ENCODE assay signal across 8 cellular contexts in genomic region chr14:105091335-105092123, GRCh38. TPM values are rescaled to one million over a fixed set of nuclear protein-coding genes. Genes with fewer than 3 reads are reported as not detected.
DNase-seq lines count a peak whose midpoint lies in the region; ATAC-seq and TF ChIP-seq lines count a peak whose summit lies in the region.

No MANE protein-coding gene starts in this region.

- no peaks in the 10 kb centered on the region for H3K9me3 ChIP-seq in body of pancreas

- no peak overlapping the region for H3K4me3 Mint-ChIP-seq in activated CD8-positive, alpha-beta memory T cell treated with anti-CD3 and anti-CD28 coated beads, Interleukin-2, amount 10 ng/mL, durations not matched to agents 7 days and 5 days
- H3K4me3 Mint-ChIP-seq in type B pancreatic cell: peak overlapping the region; percentile 87

- H3K4me1 Mint-ChIP-seq in activated CD8-positive, alpha-beta memory T cell treated with anti-CD3 and anti-CD28 coated beads, Interleukin-2, amount 10 ng/mL, durations not matched to agents 7 days and 5 days: peaks cover 26% of the 10 kb centered on the region
- H3K4me1 Mint-ChIP-seq in type B pancreatic cell (ENCODE audit: unreplicated experiment): peaks cover 11% of the 10 kb centered on the region

- H3K9me3 Mint-ChIP-seq in activated CD8-positive, alpha-beta memory T cell treated with anti-CD3 and anti-CD28 coated beads, Interleukin-2, amount 10 ng/mL, durations not matched to agents 7 days and 5 days (ENCODE audit: low read depth): no peaks in the 10 kb centered on the region
- H3K9me3 Mint-ChIP-seq in type B pancreatic cell: no peaks in the 10 kb centered on the region

- 0 to 18% methylated on average over 5 to 22 of the region's 22 CpGs for WGBS in body of pancreas, 2 donors
- 18 to 25% methylated on average over 15 to 19 of the region's 22 CpGs for WGBS in lower leg skin, 2 donors

- intact Hi-C loops in body of pancreas (cut with DNase I): loop anchor here (10.0 kb wide), 1 partner anchor 203 kb away; no protein-coding TSS in a partner anchor
- intact Hi-C loops in lower leg skin (cut with DNase I; ENCODE audit: low total_unique reads): loop anchor here (10.0 kb wide), 2 partner anchors 73 to 263 kb away; partner anchors contain the start of gene JAG2

- H3K27ac ChIP-seq in body of pancreas: peak overlapping the region; percentile 76 to 93 (median 90)

- no peaks in the 10 kb centered on the region for H3K36me3 Mint-ChIP-seq in activated CD8-positive, alpha-beta memory T cell treated with anti-CD3 and anti-CD28 coated beads, Interleukin-2, amount 10 ng/mL, durations not matched to agents 7 days and 5 days
- H3K36me3 Mint-ChIP-seq in type B pancreatic cell: peaks cover 4% of the 10 kb centered on the region

- TF ChIP-seq CTCF in body of pancreas (IDR thresholded peaks at IDR 0.05) (no peak), lower leg skin (IDR thresholded peaks at IDR 0.05) (no peak), type B pancreatic cell (conservative IDR thresholded peaks at IDR 0.05) (no peak)

- ATAC-seq in activated CD8-positive, alpha-beta memory T cell treated with anti-CD3 and anti-CD28 coated beads, Interleukin-2, amount 10 ng/mL, durations not matched to agents 7 days and 5 days: no peak
- ATAC-seq in body of pancreas (peak; percentile 72), GM21390 (IDR thresholded peaks at IDR 0.05; ENCODE audit: unreplicated experiment) (no peak), HG03571 (IDR thresholded peaks at IDR 0.05; ENCODE audit: unreplicated experiment) (no peak), HG03354 (IDR thresholded peaks at IDR 0.05; ENCODE audit: poor library complexity, severe bottlenecking, unreplicated experiment) (no peak)

- H3K4me1 ChIP-seq in body of pancreas: peaks cover 74% of the 10 kb centered on the region

- peaks cover 17% of the 10 kb centered on the region for H3K27me3 Mint-ChIP-seq in activated CD8-positive, alpha-beta memory T cell treated with anti-CD3 and anti-CD28 coated beads, Interleukin-2, amount 10 ng/mL, durations not matched to agents 7 days and 5 days
- peaks cover 3% of the 10 kb centered on the region for H3K27me3 Mint-ChIP-seq in type B pancreatic cell

- no peak for DNase-seq in activated CD8-positive, alpha-beta memory T cell treated with anti-CD3 and anti-CD28 coated beads, Interleukin-2, amount 10 ng/mL, durations not matched to agents 7 days and 5 days
- no peak for DNase-seq in activated CD8-positive, alpha-beta memory T cell treated with anti-CD3 and anti-CD28 coated beads, Interleukin-2, amount 50 U/mL, for 4 hours
- DNase-seq in body of pancreas: peak; percentile 88 to 95 (median 92)
- peak; percentile 78 to 95 for DNase-seq in lower leg skin (ENCODE audit: low spot score in 2 of 2)
- DNase-seq in type B pancreatic cell (ENCODE audit: extremely low spot score, unreplicated experiment): no peak

- H3K27me3 ChIP-seq in body of pancreas: no peaks in the 10 kb centered on the region

- no peaks in the 10 kb centered on the region for H3K36me3 ChIP-seq in body of pancreas (replicated peaks in 1 of 2; ENCODE audit: insufficient read depth in 1 of 2, low read depth in 2 of 2)

- TF ChIP-seq POLR2A in body of pancreas (IDR thresholded peaks at IDR 0.05) (peak; percentile 82 to 92 (median 88)), lower leg skin (IDR thresholded peaks at IDR 0.05) (no peak)

- H3K4me3 ChIP-seq in body of pancreas (no peak overlapping the region), lower leg skin (ENCODE audit: low read depth, poor library complexity, severe bottlenecking) (no peak overlapping the region)

- CTCF ChIA-PET in activated CD8-positive, alpha-beta memory T cell treated with anti-CD3 and anti-CD28 coated beads, Interleukin-2, amount 10 ng/mL, durations not matched to agents 7 days and 5 days (lab: Charles Lee): interaction anchor here (0.5 to 9.5 kb wide), 18 partner anchors 10 to 1730 kb away, joined by 3 to 192 read pairs (median 9); partner anchors contain the start of genes CDCA4, CLBA1 and GPR132

- peak overlapping the region; percentile 28 for H3K27ac Mint-ChIP-seq in activated CD8-positive, alpha-beta memory T cell treated with anti-CD3 and anti-CD28 coated beads, Interleukin-2, amount 10 ng/mL, durations not matched to agents 7 days and 5 days
- peak overlapping the region; percentile 86 for H3K27ac Mint-ChIP-seq in type B pancreatic cell

RNA-seq across cellular contexts. Expression of gene GPR132, which starts 26.3 kb away (rescaled TPM):
- total RNA-seq in activated CD8-positive, alpha-beta memory T cell treated with anti-CD3 and anti-CD28 coated beads, Interleukin-2, amount 10 ng/mL, durations not matched to agents 7 days and 5 days: 10 to 100 TPM; 47.4 to 49.4 TPM
- total RNA-seq in body of pancreas (1 to 10 TPM in 1 of 2 donors, not detected in 1; 1.0 TPM), lower leg skin (1 to 10 TPM in 3 of 4 donors, under 1 TPM in 1; 0.84 to 1.3 (median 1.1) TPM), type B pancreatic cell (ENCODE audit: low replicate concordance) (0.24 and 0.33 TPM in 2 replicates)

Comparison
In these comparisons a context has a peak if more than half of its experiments do, and no peak if none do; other contexts are left out.
1. DNase-seq: peak in body of pancreas (4 of 4) and lower leg skin (2 of 2); none in activated CD8-positive, alpha-beta memory T cell treated with anti-CD3 and anti-CD28 coated beads, Interleukin-2, amount 10 ng/mL, durations not matched to agents 7 days and 5 days (single experiment), activated CD8-positive, alpha-beta memory T cell treated with anti-CD3 and anti-CD28 coated beads, Interleukin-2, amount 50 U/mL, for 4 hours (single experiment) and type B pancreatic cell (single experiment).
2. POLR2A ChIP-seq: peak in body of pancreas (3 of 3); none in lower leg skin (0 of 2).
3. RNA of gene GPR132, which starts 26.3 kb away (total RNA-seq): 47.4 to 49.4 TPM in activated CD8-positive, alpha-beta memory T cell treated with anti-CD3 and anti-CD28 coated beads, Interleukin-2, amount 10 ng/mL, durations not matched to agents 7 days and 5 days; 0.84 to 1.3 TPM in lower leg skin, 1.0 TPM in body of pancreas and 0.24 to 0.33 TPM in type B pancreatic cell; every median in the first group is over 10 times any median in the second.